ENCODE assay signal across 1 cellular context in the genomic region with DNA sequence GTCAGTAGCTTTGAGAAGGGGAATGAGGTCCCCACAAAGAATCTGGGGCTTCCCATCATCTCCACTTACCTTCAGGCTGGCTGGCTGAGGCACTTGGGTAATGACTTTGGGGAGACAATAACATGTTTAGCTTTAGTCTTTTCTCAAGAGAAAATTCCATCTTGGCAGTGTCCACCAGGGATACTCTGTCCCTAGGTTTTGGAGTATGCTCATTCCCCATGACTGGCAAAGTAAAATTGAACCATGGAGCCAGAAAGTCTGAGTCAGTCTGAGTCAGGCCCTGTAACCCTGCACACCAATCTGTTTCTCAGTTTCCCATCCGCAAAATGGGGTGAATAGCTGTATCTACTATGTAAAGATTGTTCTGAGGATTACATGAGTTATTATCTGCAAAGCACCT.
TF ChIP-seq lines count a peak whose summit lies in the region.

No MANE protein-coding gene starts in this region.

TF ChIP-seq in IMR-90, 13 proteins besides CTCF, POLR2A, EP300 and RAD21:
- TF ChIP-seq NFE2L2 (IDR thresholded peaks at IDR 0.05; ENCODE audit: low read depth, low read length) (peak; percentile 20; the same call in 1 of the 2 replicates), RFX5 (IDR thresholded peaks at IDR 0.05; ENCODE audit: low read depth, low read length) (no peak)
